8 cellular contexts compared by ENCODE assay signal in the genomic region with DNA sequence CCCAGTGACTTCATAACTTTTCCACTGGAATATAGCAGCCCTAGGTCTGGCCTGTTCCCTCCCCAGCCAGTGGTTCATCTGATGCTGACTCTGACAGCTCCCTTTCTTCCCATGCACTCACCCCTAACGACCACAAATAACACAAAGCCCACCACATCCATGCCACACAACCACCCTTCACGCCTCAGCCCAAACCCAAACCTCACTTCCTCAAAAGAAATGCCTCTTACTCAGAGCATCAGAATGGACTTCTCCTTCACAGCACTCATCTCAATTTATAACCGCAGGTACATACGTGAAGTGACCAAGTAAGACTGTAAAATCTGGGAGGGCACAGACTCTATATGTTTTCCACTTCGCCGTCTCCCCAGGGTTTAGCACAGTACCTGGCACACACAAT. TPM values are rescaled to one million over a fixed set of nuclear protein-coding genes. Genes with fewer than 3 reads are reported as not detected.
DNase-seq lines count a peak whose midpoint lies in the region; ATAC-seq, FAIRE-seq and TF ChIP-seq lines count a peak whose summit lies in the region.

No MANE protein-coding gene starts in this region.

- H3K4me3 ChIP-seq in OCI-LY1 (ENCODE audit: low read depth, low read length, poor library complexity, severe bottlenecking) (peak overlapping the region; percentile 73), GM12878 (peak overlapping the region; percentile 98), mononuclear cell (ENCODE audit: low read length) (peak overlapping the region; percentile 92)

- H3K9me3 ChIP-seq in OCI-LY1 (ENCODE audit: low read length) (no peaks in the 10 kb centered on the region), GM12878 (replicated peaks; ENCODE audit: control insufficient read depth, insufficient read depth, low read length) (no peaks in the 10 kb centered on the region), mononuclear cell (ENCODE audit: low read depth, low read length) (no peaks in the 10 kb centered on the region)

- CTCF ChIA-PET in GM12878 (lab: Yijun Ruan, JAX): interaction anchor here (0.8 to 5.1 kb wide), 6 partner anchors 11 to 447 kb away, joined by 3 to 31 read pairs (median 3); no protein-coding TSS in a partner anchor

- FAIRE-seq in GM12878 (lab: Jason Lieb, UNC): no peak

- peak overlapping the region; percentile 18 for H3K27ac ChIP-seq in OCI-LY1 (ENCODE audit: low read depth, low read length, poor library complexity, severe bottlenecking)
- H3K27ac ChIP-seq in GM12878 (ENCODE audit: control insufficient read depth, insufficient read depth): peak overlapping the region; percentile 69; the same call in 1 of the 2 replicates

- peak overlapping the region; percentile 66 for H3K9ac ChIP-seq in OCI-LY1 (ENCODE audit: low read length)
- peak overlapping the region; percentile 85 for H3K9ac ChIP-seq in GM12878 (ENCODE audit: control insufficient read depth, insufficient read depth, low read length)

- POLR2A ChIA-PET in GM12878 (lab: Charles Lee): interaction anchor here (0.6 to 2.2 kb wide), 9 partner anchors 8 to 1743 kb away, joined by 3 to 16 read pairs (median 4); partner anchors contain the start of genes CAPN7 and MRPS25

- peak; percentile 40 for DNase-seq in EL
- DNase-seq in GM12878 (ENCODE audit: low read depth, low spot score): peak; percentile 51
- DNase-seq in HCEC 1CT: no peak
- no peak for DNase-seq in GM10266 (ENCODE audit: extremely low spot score)
- no peak for DNase-seq in LoVo (ENCODE audit: low spot score)
- no peak for DNase-seq in C1 segment of cervical spinal cord (lab: John Stamatoyannopoulos, UW)

- no peaks in the 10 kb centered on the region for H3F3A ChIP-seq in OCI-LY1 (ENCODE audit: insufficient read depth, low read length)

- H3K4me1 ChIP-seq in OCI-LY1 (ENCODE audit: insufficient read depth, low read length, severe bottlenecking) (peaks cover 17% of the 10 kb centered on the region), GM12878 (ENCODE audit: control insufficient read depth, insufficient read depth, low read length) (peaks cover 8% of the 10 kb centered on the region), mononuclear cell (ENCODE audit: insufficient read depth, low read length) (peaks cover 42% of the 10 kb centered on the region)

- TF ChIP-seq CTCF in OCI-LY1 (IDR thresholded peaks at IDR 0.05; ENCODE audit: low read length) (no peak), GM12878 (IDR thresholded peaks at IDR 0.05 in 2 of 3, conservative IDR thresholded peaks at IDR 0.05 in 1 of 3; ENCODE audit: control insufficient read depth in 2 of 3, extremely low read depth in 1 of 3, insufficient read depth in 1 of 3, low read depth in 3 of 3, low read length in 3 of 3) (no peak), GM10266 (IDR thresholded peaks at IDR 0.05; ENCODE audit: control insufficient read depth, insufficient read depth, low read depth, missing control alignments) (no peak)

- SMC1A ChIA-PET in GM12878 (lab: Charles Lee; ENCODE audit: uncharacterized antibody, unreplicated experiment): interaction anchor here (0.6 to 2.2 kb wide), 9 partner anchors 8 to 504 kb away, joined by 3 to 11 read pairs (median 5); partner anchors contain the start of genes BTD, HACL1 and NR2C2

- peaks cover 32% of the 10 kb centered on the region; the same call in 1 of the 2 replicates for H3K36me3 ChIP-seq in OCI-LY1 (ENCODE audit: insufficient read depth, low read length)
- peaks cover 1 to 20% of the 10 kb centered on the region in 2 experiments; a peak in 3 of 4 replicates for H3K36me3 ChIP-seq in GM12878 (ENCODE audit: control insufficient read depth in 2 of 2, insufficient read depth in 2 of 2, low read length in 1 of 2)

- no TSS peak for BruUV-seq in GM12878 (replicated peaks; lab: Mats Ljungman, UMichigan)

- TF ChIP-seq EP300 in GM12878 (IDR thresholded peaks at IDR 0.05; ENCODE audit: borderline replicate concordance in 1 of 2, control insufficient read depth in 1 of 2, low read depth in 2 of 2, low read length in 2 of 2): no peak

- intact Hi-C loops in GM12878 (cut with micrococcal nuclease; ENCODE audit: unreplicated experiment): loop anchor here (2.0 kb wide), 1 partner anchor 47 kb away; no protein-coding TSS in a partner anchor

- ATAC-seq in GM12878: peak; percentile 48

- peaks cover 3% of the 10 kb centered on the region; the same call in 1 of the 2 replicates for H3K79me2 ChIP-seq in OCI-LY1 (ENCODE audit: insufficient read depth, low read length)
- peaks cover 13% of the 10 kb centered on the region for H3K79me2 ChIP-seq in GM12878 (ENCODE audit: control insufficient read depth, insufficient read depth, low read length)

- in situ Hi-C loops in GM12878 (cut with MboI): no loop called here

- TF ChIP-seq POLR2A in GM12878 (IDR thresholded peaks at IDR 0.05; ENCODE audit: low read depth, low read length): no peak

- no peak for TF ChIP-seq RAD21 in GM12878 (IDR thresholded peaks at IDR 0.05; ENCODE audit: insufficient read depth, low read depth, low read length)

- H4K20me1 ChIP-seq in OCI-LY1 (ENCODE audit: insufficient read depth, low read length): no peaks in the 10 kb centered on the region
- H4K20me1 ChIP-seq in GM12878 (ENCODE audit: control insufficient read depth, insufficient read depth): no peaks in the 10 kb centered on the region

- 4% methylated on average over 6 of the region's 6 CpGs for WGBS in GM12878 (ENCODE audit: insufficient coverage, insufficient replicate concordance, low lambda C conversion rate, missing lambda C conversion rate)

- no peak overlapping the region for H2AFZ ChIP-seq in OCI-LY1 (ENCODE audit: low read length)
- no peak overlapping the region for H2AFZ ChIP-seq in GM12878 (ENCODE audit: control insufficient read depth, low read depth, low read length)

- H3K4me2 ChIP-seq in OCI-LY1 (ENCODE audit: low read length) (peak overlapping the region; percentile 71), GM12878 (ENCODE audit: control insufficient read depth, insufficient read depth) (peak overlapping the region; percentile 77)

- RAD21 ChIA-PET in GM12878 (lab: Charles Lee; ENCODE audit: unreplicated experiment): interaction anchor here (1.3 to 1.4 kb wide), 2 partner anchors 11 to 151 kb away, joined by 3 to 5 read pairs; partner anchors contain the start of gene NR2C2

- no peaks in the 10 kb centered on the region for H3K27me3 ChIP-seq in OCI-LY1 (ENCODE audit: insufficient read depth, low read length)
- no peaks in the 10 kb centered on the region for H3K27me3 ChIP-seq in GM12878 (replicated peaks in 1 of 2; ENCODE audit: control insufficient read depth in 2 of 2, insufficient read depth in 2 of 2, low read length in 1 of 2)
- no peaks in the 10 kb centered on the region for H3K27me3 ChIP-seq in mononuclear cell (ENCODE audit: insufficient read depth, low read length)

- no peaks in the 10 kb centered on the region for H3K9me2 ChIP-seq in OCI-LY1 (ENCODE audit: low read depth, low read length)

TF ChIP-seq in GM12878, 131 proteins besides CTCF, POLR2A, EP300 and RAD21 (continues in another document):
- TF ChIP-seq IKZF2 (IDR thresholded peaks at IDR 0.05) (peak; percentile 91 to 93), SIX5 (IDR thresholded peaks at IDR 0.05; ENCODE audit: low read depth, low read length, severe bottlenecking) (no peak), EED (IDR thresholded peaks at IDR 0.05; ENCODE audit: low read depth) (peak; percentile 71)

RNA-seq across cellular contexts. Expression of gene RBSN, which starts 1.1 kb away (rescaled TPM):
- 48.9 and 49.4 TPM in 2 replicates for total RNA-seq in GM12878 (2013; cell fraction: nucleolus; rRNA removed)
- 12.0 and 13.8 TPM in 2 replicates for total RNA-seq in GM12878 (2014; rRNA removed)
- total RNA-seq in GM12878 (2014; rRNA removed; fragmentation: Illumina TruSeq; extraction: Trizol): 10.2 and 11.0 TPM in 2 replicates
- 10.7 and 11.9 TPM in 2 replicates for total RNA-seq in GM12878 (2021)
- 6.1 TPM for polyA plus RNA-seq in GM12878 (2011; ENCODE audit: low read depth)
- 10.9 and 11.1 TPM in 2 replicates for polyA plus RNA-seq in GM12878 (2011; rRNA removed)
- polyA plus RNA-seq in GM12878 (2011; cell fraction: cytosol; rRNA removed): 7.6 and 8.4 TPM in 2 replicates
- 19.1 and 19.3 TPM in 2 replicates for polyA plus RNA-seq in GM12878 (2011; cell fraction: nucleus; rRNA removed)
- 6.3 and 7.7 TPM in 2 replicates for polyA plus RNA-seq in GM12878 (2012)
- polyA plus RNA-seq in GM12878 (2014; fragmentation: Illumina TruSeq; extraction: Trizol): 7.8 and 8.4 TPM in 2 replicates
- polyA plus RNA-seq in GM12878 (2014; fragmentation: Nextera tagmentation; extraction: Ambion mirVana): 1 to 10 TPM; 2.0 to 2.1 TPM
- 7.2 and 7.4 TPM in 2 replicates for polyA plus RNA-seq in GM12878 (2014; rRNA removed)
- 10 to 100 TPM; 13.4 to 17.5 TPM for polyA plus RNA-seq in GM12878 (2016; fragmentation: Nextera tagmentation; extraction: Ambion mirVana)
- polyA minus RNA-seq in GM12878 (2011; rRNA and poly(A)+ RNA removed): 15.4 and 15.6 TPM in 2 replicates
- polyA minus RNA-seq in GM12878 (2011; cell fraction: cytosol; rRNA and poly(A)+ RNA removed): 5.7 and 7.0 TPM in 2 replicates
- 7.4 and 11.9 TPM in 2 replicates for polyA minus RNA-seq in GM12878 (2011; cell fraction: nucleus; rRNA and poly(A)+ RNA removed)
- 46.6 TPM for total RNA-seq in mononuclear cell

RNA-seq across cellular contexts. Expression of gene MRPS25, which starts 32.8 kb away (rescaled TPM):
- 94.6 and 97.5 TPM in 2 replicates for total RNA-seq in GM12878 (2013; cell fraction: nucleolus; rRNA removed)
- total RNA-seq in GM12878 (2014; rRNA removed): 51.5 and 58.9 TPM in 2 replicates
- total RNA-seq in GM12878 (2014; rRNA removed; fragmentation: Illumina TruSeq; extraction: Trizol): 37.3 and 37.9 TPM in 2 replicates
- 72.5 and 76.2 TPM in 2 replicates for total RNA-seq in GM12878 (2021)
- 13.9 TPM for polyA plus RNA-seq in GM12878 (2011; ENCODE audit: low read depth)
- polyA plus RNA-seq in GM12878 (2011; rRNA removed): 66.0 and 72.9 TPM in 2 replicates
- polyA plus RNA-seq in GM12878 (2011; cell fraction: cytosol; rRNA removed): 33.4 and 63.0 TPM in 2 replicates
- polyA plus RNA-seq in GM12878 (2011; cell fraction: nucleus; rRNA removed): 128 and 156 TPM in 2 replicates
- polyA plus RNA-seq in GM12878 (2012): 37.1 and 48.9 TPM in 2 replicates
- 47.7 and 51.2 TPM in 2 replicates for polyA plus RNA-seq in GM12878 (2014; fragmentation: Illumina TruSeq; extraction: Trizol)
- polyA plus RNA-seq in GM12878 (2014; fragmentation: Nextera tagmentation; extraction: Ambion mirVana): 10 to 100 TPM; 17.0 to 43.6 TPM
- 79.7 and 83.9 TPM in 2 replicates for polyA plus RNA-seq in GM12878 (2014; rRNA removed)
- 100 to 1,000 TPM; 112 to 114 TPM for polyA plus RNA-seq in GM12878 (2016; fragmentation: Nextera tagmentation; extraction: Ambion mirVana)
- polyA minus RNA-seq in GM12878 (2011; rRNA and poly(A)+ RNA removed): 21.5 and 26.0 TPM in 2 replicates
- polyA minus RNA-seq in GM12878 (2011; cell fraction: cytosol; rRNA and poly(A)+ RNA removed): 9.3 and 13.4 TPM in 2 replicates
- polyA minus RNA-seq in GM12878 (2011; cell fraction: nucleus; rRNA and poly(A)+ RNA removed): 40.4 and 82.9 TPM in 2 replicates
- 14.2 TPM for total RNA-seq in mononuclear cell

Comparison
In these comparisons a context has a peak if more than half of its experiments do, and no peak if none do; other contexts are left out.
1. DNase-seq: peak in EL (single experiment) and GM12878 (single experiment); none in HCEC 1CT (single experiment), GM10266 (single experiment), LoVo (single experiment) and C1 segment of cervical spinal cord (0 of 14).
2. Peak in every context shown above with its lines, with median percentiles within 50 percentile points of each other: H3K4me3 ChIP-seq.